ENCODE assay signal across 10 cellular contexts in genomic region chr20:21705466-21706344, GRCh38. TPM values are rescaled to one million over a fixed set of nuclear protein-coding genes. Genes with fewer than 3 reads are reported as not detected.
DNase-seq lines count a peak whose midpoint lies in the region; TF ChIP-seq lines count a peak whose summit lies in the region.
"Had no signal": no experiment of that assay in that cellular context is flagged by ENCODE, and none has a peak within 500 bp of the region (broad histone marks: within the 10 kb centered on the region; RNA-seq: fewer than 3 reads in every experiment).

TSS of gene PAX1 (plus strand) at chr20:21705664. CDS start at chr20:21705713, 49 bp downstream.

- no peaks in the 10 kb centered on the region for H3K9me3 Mint-ChIP-seq in T-helper 1 cell treated with Interleukin-12 subunit alpha and Interleukin-12 subunit beta and Interleukin-4 antibody, amounts not matched to agents 30 μg/mL and 1 μg/mL, for 36 hours
- H3K9me3 Mint-ChIP-seq in Calu3 (ENCODE audit: low read depth, unreplicated experiment): peaks cover 2% of the 10 kb centered on the region

- H3K27ac ChIP-seq in skin epidermis: peak within 1 kb of the TSS in 9 of 21 experiments; percentile 1 to 73 (median 43)

- H3K27ac Mint-ChIP-seq in T-helper 1 cell treated with Interleukin-12 subunit alpha and Interleukin-12 subunit beta and Interleukin-4 antibody, amounts not matched to agents 30 μg/mL and 1 μg/mL, for 36 hours: peak within 1 kb of the TSS; percentile 77
- no peak within 1 kb of the TSS for H3K27ac Mint-ChIP-seq in Calu3 (ENCODE audit: unreplicated experiment)

- H3K27me3 Mint-ChIP-seq in T-helper 1 cell treated with Interleukin-12 subunit alpha and Interleukin-12 subunit beta and Interleukin-4 antibody, amounts not matched to agents 30 μg/mL and 1 μg/mL, for 36 hours (ENCODE audit: low read depth): peaks cover 86% of the 10 kb centered on the region
- no peaks in the 10 kb centered on the region for H3K27me3 Mint-ChIP-seq in Calu3 (ENCODE audit: unreplicated experiment)

- CTCF ChIA-PET in Calu3 (lab: Charles Lee): interaction anchor here (0.6 kb wide), 1 partner anchor 13 kb away, joined by 6 read pairs; no protein-coding TSS in a partner anchor

- H3K4me3 Mint-ChIP-seq in T-helper 1 cell treated with Interleukin-12 subunit alpha and Interleukin-12 subunit beta and Interleukin-4 antibody, amounts not matched to agents 30 μg/mL and 1 μg/mL, for 36 hours: no peak within 1 kb of the TSS
- H3K4me3 Mint-ChIP-seq in Calu3 (ENCODE audit: low read depth, unreplicated experiment): no peak within 1 kb of the TSS

- peaks cover 2% of the 10 kb centered on the region for H3K36me3 Mint-ChIP-seq in T-helper 1 cell treated with Interleukin-12 subunit alpha and Interleukin-12 subunit beta and Interleukin-4 antibody, amounts not matched to agents 30 μg/mL and 1 μg/mL, for 36 hours (ENCODE audit: low read depth)
- H3K36me3 Mint-ChIP-seq in Calu3 (ENCODE audit: insufficient read depth, unreplicated experiment): no peaks in the 10 kb centered on the region

- no TSS peak for BruUV-seq in Calu3 (replicated peaks; lab: Mats Ljungman, UMichigan)

- intact Hi-C loops in Calu3 (cut with micrococcal nuclease; ENCODE audit: unreplicated experiment): no loop called here

- no peak for TF ChIP-seq CTCF in Calu3 (IDR thresholded peaks at IDR 0.05; ENCODE audit: unreplicated experiment)

- no peak for DNase-seq in T-helper 1 cell
- DNase-seq in NCI-H748 treated with DMSO at 0.1 percent for 48 hours (lab: John Stamatoyannopoulos, UW): peak; percentile 28
- peak; percentile 56 for DNase-seq in iPS-NIHi11 (ENCODE audit: low spot score)
- no peak for DNase-seq in UCSD-AML1 (lab: John Stamatoyannopoulos, UW; ENCODE audit: unreplicated experiment)
- DNase-seq in OCI-M2 (lab: John Stamatoyannopoulos, UW; ENCODE audit: unreplicated experiment): no peak
- no peak for DNase-seq in Calu3
- DNase-seq: GOT3 had no signal

- H3K4me1 Mint-ChIP-seq in T-helper 1 cell treated with Interleukin-12 subunit alpha and Interleukin-12 subunit beta and Interleukin-4 antibody, amounts not matched to agents 30 μg/mL and 1 μg/mL, for 36 hours (ENCODE audit: low read depth): peaks cover 2% of the 10 kb centered on the region
- no peaks in the 10 kb centered on the region for H3K4me1 Mint-ChIP-seq in Calu3 (ENCODE audit: low read depth, unreplicated experiment)

- peak within 1 kb of the TSS in 6 of 7 experiments; percentile 5 to 37 (median 12) for H3K4me3 ChIP-seq in skin epidermis

RNA-seq across cellular contexts. Expression of gene PAX1, which starts in this region (rescaled TPM):
- not detected in 2 replicates for total RNA-seq in Calu3 (2022)
- total RNA-seq: kidney had no signal

Comparison
In these comparisons a context has a peak if more than half of its experiments do, and no peak if none do; other contexts are left out.
1. DNase-seq: peak in NCI-H748 treated with DMSO at 0.1 percent for 48 hours (single experiment) and iPS-NIHi11 (single experiment); none in T-helper 1 cell (0 of 5), UCSD-AML1 (single experiment), OCI-M2 (single experiment) and Calu3 (single experiment).